Comparison of ENCODE assay signal across 20 cellular contexts in the genomic region with DNA sequence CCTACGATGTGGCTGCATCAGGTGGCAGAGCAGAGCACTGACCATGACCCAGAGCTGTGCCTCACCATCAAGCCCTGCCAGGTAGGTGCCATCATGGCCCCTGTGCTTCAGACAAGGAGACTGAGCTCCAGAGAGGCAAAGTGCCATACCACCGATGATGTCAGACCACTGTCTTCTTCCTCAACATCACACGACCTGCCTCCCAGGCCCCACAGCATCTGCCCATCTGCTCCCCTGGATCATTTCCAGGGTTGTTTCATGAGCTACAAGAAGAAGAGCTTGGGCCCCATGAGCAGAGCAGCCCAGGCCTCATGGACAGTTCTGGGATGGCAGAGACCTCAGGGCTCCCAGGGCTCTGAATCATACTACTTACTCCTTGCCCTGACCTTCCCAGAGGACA. TPM values are rescaled to one million over a fixed set of nuclear protein-coding genes. Genes with fewer than 3 reads are reported as not detected.
A peak's percentile ranks its signal among the peaks of the same experiment; 100 is the strongest.
DNase-seq lines count a peak whose midpoint lies in the region; ATAC-seq and TF ChIP-seq lines count a peak whose summit lies in the region.
"Had no signal": no experiment of that assay in that cellular context is flagged by ENCODE, and none has a peak within 500 bp of the region (broad histone marks: within the 10 kb centered on the region; RNA-seq: fewer than 3 reads in every experiment).

No MANE protein-coding gene starts in this region.

- no peak for DNase-seq in IMR-90
- DNase-seq in mesendoderm: no peak
- no peak for DNase-seq in SHP77 (lab: John Stamatoyannopoulos, UW)
- DNase-seq in activated gamma-delta T cell treated with Interleukin-2 at 50 U/mL for 16 hours: no peak
- no peak for DNase-seq in NCI-H1105 (lab: John Stamatoyannopoulos, UW)
- DNase-seq in activated CD4-positive, alpha-beta memory T cell treated with anti-CD3 and anti-CD28 coated beads, Interleukin-2, amount 10 ng/mL, durations not matched to agents 7 days and 5 days: no peak
- DNase-seq: activated CD4-positive, alpha-beta T cell treated with anti-CD3 and anti-CD28 coated beads, Interleukin-2, amount 50 U/mL, for 1 hour; activated CD8-positive, alpha-beta memory T cell treated with anti-CD3 and anti-CD28 coated beads, Interleukin-2, amount 50 U/mL, for 48 hours; brain microvascular endothelial cell; CD4-positive, alpha-beta memory T cell; DMS153; GDM1; occipital lobe; stimulated activated CD4-positive, alpha-beta T cell treated with anti-CD3 and anti-CD28 coated beads, Interleukin-1b, Interleukin-23, amount 100 ng/mL, for 48 hours had no signal

- H3K23ac ChIP-seq in IMR-90 (ENCODE audit: low read depth, low read length) (no peak overlapping the region; the same call in 1 of the 2 replicates), mesendoderm (ENCODE audit: low read length) (no peak overlapping the region)

- no peak for TF ChIP-seq POLR2A in IMR-90 (IDR thresholded peaks at IDR 0.05; ENCODE audit: low read depth, low read length)

- no peaks in the 10 kb centered on the region for H3K9me2 ChIP-seq in OCI-LY1 (ENCODE audit: low read depth, low read length)

- H3K14ac ChIP-seq in IMR-90 (replicated peaks; ENCODE audit: low read depth, low read length): no peak overlapping the region

- ATAC-seq in IMR-90 (ENCODE audit: low read depth): no peak

- peaks cover 58% of the 10 kb centered on the region for H3K36me3 Mint-ChIP-seq in activated CD4-positive, alpha-beta memory T cell treated with anti-CD3 and anti-CD28 coated beads, Interleukin-2, amount 10 ng/mL, durations not matched to agents 7 days and 5 days (ENCODE audit: low read depth)

- H2AK9ac ChIP-seq in IMR-90 (replicated peaks; ENCODE audit: low read depth, low read length, poor library complexity): no peak overlapping the region

- peak overlapping the region; percentile 8 for H2AFZ ChIP-seq in IMR-90 (replicated peaks; ENCODE audit: low read length, poor library complexity)
- H2AFZ ChIP-seq in OCI-LY1 (ENCODE audit: low read length): no peak overlapping the region

- TF ChIP-seq CTCF in IMR-90 (conservative IDR thresholded peaks at IDR 0.05; ENCODE audit: low read depth, low read length): no peak
- no peak for TF ChIP-seq CTCF in OCI-LY1 (IDR thresholded peaks at IDR 0.05; ENCODE audit: low read length)

- H4K8ac ChIP-seq in IMR-90 (ENCODE audit: low read depth in 2 of 2, low read length in 2 of 2) (no peak overlapping the region), mesendoderm (ENCODE audit: low read depth, low read length) (no peak overlapping the region)

- H2BK15ac ChIP-seq in IMR-90 (ENCODE audit: low read depth, low read length) (no peak overlapping the region), mesendoderm (replicated peaks; ENCODE audit: low read depth) (no peak overlapping the region)

- no peak overlapping the region for H3K18ac ChIP-seq in IMR-90 (ENCODE audit: low read depth, low read length)
- H3K18ac ChIP-seq in mesendoderm (ENCODE audit: low read length): no peak overlapping the region

- H2AK5ac ChIP-seq in IMR-90 (ENCODE audit: low read depth, low read length) (0 out of 2 replicates have a peak overlapping the region, but pooled peaks have one; percentile 30), mesendoderm (ENCODE audit: low read length) (no peak overlapping the region)

- peaks cover 14% of the 10 kb centered on the region for H3K9me1 ChIP-seq in IMR-90 (ENCODE audit: insufficient read depth, low read length)

- H3K4me2 ChIP-seq in BLaER1 treated with 17β-estradiol and CSF1 and Interleukin-3, amounts not matched to agents 10 nM and 100 nM: peak overlapping the region; percentile 76 to 99 (median 94)
- H3K4me2 ChIP-seq in IMR-90 (ENCODE audit: low read depth, low read length) (no peak overlapping the region), OCI-LY1 (ENCODE audit: low read length) (peak overlapping the region; percentile 82), mesendoderm (ENCODE audit: low read length) (no peak overlapping the region)

- no peaks in the 10 kb centered on the region for H3F3A ChIP-seq in OCI-LY1 (ENCODE audit: insufficient read depth, low read length)

- no peaks in the 10 kb centered on the region for H3K27me3 ChIP-seq in BLaER1 treated with 17β-estradiol and CSF1 and Interleukin-3, amounts not matched to agents 10 nM and 100 nM
- H3K27me3 ChIP-seq in IMR-90 (ENCODE audit: control insufficient read depth, insufficient read depth, low read length) (no peaks in the 10 kb centered on the region), OCI-LY1 (ENCODE audit: insufficient read depth, low read length) (no peaks in the 10 kb centered on the region), mesendoderm (ENCODE audit: insufficient read depth, low read length, poor library complexity) (no peaks in the 10 kb centered on the region)
- H3K27me3 ChIP-seq: brain microvascular endothelial cell, esophagus muscularis mucosa, Peyer's patch, SJSA1, suprapubic skin had no signal

- H3K27ac Mint-ChIP-seq in activated CD4-positive, alpha-beta memory T cell treated with anti-CD3 and anti-CD28 coated beads, Interleukin-2, amount 10 ng/mL, durations not matched to agents 7 days and 5 days: no peak overlapping the region

- H3K9ac ChIP-seq in BLaER1 treated with 17β-estradiol and CSF1 and Interleukin-3, amounts not matched to agents 10 nM and 100 nM: peak overlapping the region in 9 of 11 experiments; percentile 2 to 78 (median 47); a peak in 15 of 22 replicates
- no peak overlapping the region for H3K9ac ChIP-seq in IMR-90 (ENCODE audit: low read depth, low read length)
- peak overlapping the region; percentile 65 for H3K9ac ChIP-seq in OCI-LY1 (ENCODE audit: low read length)
- H3K9ac ChIP-seq in mesendoderm (ENCODE audit: low read length): no peak overlapping the region

- intact Hi-C loops in IMR-90 (cut with micrococcal nuclease): loop anchor here (10.0 kb wide), 1 partner anchor 386 kb away; no protein-coding TSS in a partner anchor

- H4K5ac ChIP-seq in IMR-90 (ENCODE audit: low read depth, low read length): no peak overlapping the region
- H4K5ac ChIP-seq in mesendoderm (ENCODE audit: low read length): no peak overlapping the region

- peaks cover 62 to 90% (median 77%) of the 10 kb centered on the region in 10 experiments for H3K4me1 ChIP-seq in BLaER1 treated with 17β-estradiol and CSF1 and Interleukin-3, amounts not matched to agents 10 nM and 100 nM
- H3K4me1 ChIP-seq in IMR-90 (ENCODE audit: control insufficient read depth, insufficient read depth, low read length): peaks cover 2% of the 10 kb centered on the region; the same call in 1 of the 2 replicates
- H3K4me1 ChIP-seq in OCI-LY1 (ENCODE audit: insufficient read depth, low read length, severe bottlenecking): peaks cover 99% of the 10 kb centered on the region
- H3K4me1 ChIP-seq in mesendoderm (ENCODE audit: control insufficient read depth, low read depth, low read length): peaks cover 15% of the 10 kb centered on the region
- H3K4me1 ChIP-seq: SJSA1 had no signal

- BruUV-seq in IMR-90 (replicated peaks; lab: Mats Ljungman, UMichigan): no TSS peak

- dilution Hi-C loops in IMR-90 (cut with HindIII; ENCODE audit: low sequenced_read_pairs, unreplicated experiment): no loop called here

- H3K4ac ChIP-seq in IMR-90 (ENCODE audit: low read depth, low read length) (no peak overlapping the region), mesendoderm (ENCODE audit: low read depth, low read length) (no peak overlapping the region)

- H2BK5ac ChIP-seq in IMR-90 (ENCODE audit: low read depth, low read length, poor library complexity, severe bottlenecking) (no peak overlapping the region), mesendoderm (ENCODE audit: low read length) (peak overlapping the region; percentile 34)

- in situ Hi-C loops in IMR-90 (cut with MboI; ENCODE audit: low sequenced_read_pairs): loop anchor here (25.0 kb wide), 2 partner anchors 249 to 599 kb away; no protein-coding TSS in a partner anchor

- H3K79me1 ChIP-seq in IMR-90 (ENCODE audit: low read depth in 1 of 2, low read length in 2 of 2) (peaks cover 23 to 60% of the 10 kb centered on the region in 2 experiments), mesendoderm (ENCODE audit: low read length) (peaks cover 26% of the 10 kb centered on the region)

- TF ChIP-seq RAD21 in IMR-90 (IDR thresholded peaks at IDR 0.05; ENCODE audit: low read length): no peak

- H3K27me3 Mint-ChIP-seq in activated CD4-positive, alpha-beta memory T cell treated with anti-CD3 and anti-CD28 coated beads, Interleukin-2, amount 10 ng/mL, durations not matched to agents 7 days and 5 days: no peaks in the 10 kb centered on the region
- H3K27me3 Mint-ChIP-seq: CD4-positive, alpha-beta memory T cell had no signal

- H2BK120ac ChIP-seq in IMR-90 (ENCODE audit: low read depth, low read length) (no peak overlapping the region), mesendoderm (ENCODE audit: low read depth, low read length) (no peak overlapping the region)

- H3K27ac ChIP-seq in BLaER1 treated with 17β-estradiol and CSF1 and Interleukin-3, amounts not matched to agents 10 nM and 100 nM: peak overlapping the region in 9 of 11 experiments; percentile 43 to 88 (median 76); a peak in 18 of 22 replicates
- H3K27ac ChIP-seq in IMR-90 (ENCODE audit: insufficient read depth, low read length) (no peak overlapping the region), OCI-LY1 (ENCODE audit: low read depth, low read length, poor library complexity, severe bottlenecking) (peak overlapping the region; percentile 99), mesendoderm (ENCODE audit: low read depth, low read length) (no peak overlapping the region)
- H3K27ac ChIP-seq: brain microvascular endothelial cell, SJSA1, suprapubic skin had no signal

- CTCF ChIA-PET in IMR-90 (lab: Yijun Ruan, JAX): no interaction called here
- CTCF ChIA-PET in activated CD4-positive, alpha-beta memory T cell treated with anti-CD3 and anti-CD28 coated beads, Interleukin-2, amount 10 ng/mL, durations not matched to agents 7 days and 5 days (lab: Charles Lee): interaction anchor here (1.2 to 1.4 kb wide), 3 partner anchors 11 to 267 kb away, joined by 3 read pairs; no protein-coding TSS in a partner anchor

- no peak overlapping the region for H3K4me3 Mint-ChIP-seq in activated CD4-positive, alpha-beta memory T cell treated with anti-CD3 and anti-CD28 coated beads, Interleukin-2, amount 10 ng/mL, durations not matched to agents 7 days and 5 days

- WGBS in IMR-90 (ENCODE audit: extremely low coverage in 2 of 2, insufficient read length in 1 of 2), 2 experiments: no CpG with 5 or more reads among the region's 3 CpGs
- no CpG with 5 or more reads among the region's 3 CpGs for WGBS in mesendoderm (ENCODE audit: extremely low coverage, insufficient coverage, low lambda C conversion rate)

- no peaks in the 10 kb centered on the region for H3K9me3 ChIP-seq in BLaER1 treated with 17β-estradiol and CSF1 and Interleukin-3, amounts not matched to agents 10 nM and 100 nM (replicated peaks in 1 of 11)
- no peaks in the 10 kb centered on the region for H3K9me3 ChIP-seq in IMR-90 (ENCODE audit: control insufficient read depth, insufficient read depth, low read length)
- H3K9me3 ChIP-seq in OCI-LY1 (ENCODE audit: low read length): no peaks in the 10 kb centered on the region
- H3K9me3 ChIP-seq: esophagus muscularis mucosa, Peyer's patch, SJSA1, suprapubic skin had no signal

- H3K4me1 Mint-ChIP-seq in activated CD4-positive, alpha-beta memory T cell treated with anti-CD3 and anti-CD28 coated beads, Interleukin-2, amount 10 ng/mL, durations not matched to agents 7 days and 5 days: peaks cover 37% of the 10 kb centered on the region

- POLR2A ChIA-PET in IMR-90 (lab: Charles Lee; ENCODE audit: unreplicated experiment): no interaction called here
- POLR2A ChIA-PET in activated CD4-positive, alpha-beta memory T cell treated with anti-CD3 and anti-CD28 coated beads, Interleukin-2, amount 10 ng/mL, durations not matched to agents 7 days and 5 days (lab: Charles Lee): interaction anchor here (1.0 kb wide), 2 partner anchors 11 to 91 kb away, joined by 3 read pairs; no protein-coding TSS in a partner anchor

- peaks cover 0 to 70% (median 35%) of the 10 kb centered on the region in 11 experiments; a peak in 17 of 22 replicates for H3K36me3 ChIP-seq in BLaER1 treated with 17β-estradiol and CSF1 and Interleukin-3, amounts not matched to agents 10 nM and 100 nM
- no peaks in the 10 kb centered on the region for H3K36me3 ChIP-seq in IMR-90 (ENCODE audit: control insufficient read depth, insufficient read depth, low read length)
- peaks cover 28% of the 10 kb centered on the region; the same call in 1 of the 2 replicates for H3K36me3 ChIP-seq in OCI-LY1 (ENCODE audit: insufficient read depth, low read length)
- no peaks in the 10 kb centered on the region for H3K36me3 ChIP-seq in mesendoderm (ENCODE audit: control insufficient read depth, insufficient read depth, low read length)
- H3K36me3 ChIP-seq: brain microvascular endothelial cell, esophagus muscularis mucosa, Peyer's patch, suprapubic skin had no signal

- peaks cover 0 to 85% (median 52%) of the 10 kb centered on the region in 11 experiments; a peak in 16 of 22 replicates for H4K20me1 ChIP-seq in BLaER1 treated with 17β-estradiol and CSF1 and Interleukin-3, amounts not matched to agents 10 nM and 100 nM
- peaks cover 37% of the 10 kb centered on the region; the same call in 1 of the 2 replicates for H4K20me1 ChIP-seq in IMR-90 (ENCODE audit: insufficient read depth, low read length)
- H4K20me1 ChIP-seq in OCI-LY1 (ENCODE audit: insufficient read depth, low read length): no peaks in the 10 kb centered on the region

- H3K9me3 Mint-ChIP-seq in activated CD4-positive, alpha-beta memory T cell treated with anti-CD3 and anti-CD28 coated beads, Interleukin-2, amount 10 ng/mL, durations not matched to agents 7 days and 5 days: no peaks in the 10 kb centered on the region
- H3K9me3 Mint-ChIP-seq: CD4-positive, alpha-beta memory T cell had no signal

- H3K4me3 ChIP-seq in BLaER1 treated with 17β-estradiol and CSF1 and Interleukin-3, amounts not matched to agents 10 nM and 100 nM: peak overlapping the region in 7 of 10 experiments; percentile 10 to 51 (median 16); a peak in 8 of 20 replicates
- H3K4me3 ChIP-seq in IMR-90 (ENCODE audit: insufficient read depth, low read depth, low read length) (no peak overlapping the region), OCI-LY1 (ENCODE audit: low read depth, low read length, poor library complexity, severe bottlenecking) (peak overlapping the region; percentile 53), mesendoderm (ENCODE audit: low read length) (no peak overlapping the region)
- H3K4me3 ChIP-seq: esophagus muscularis mucosa, Peyer's patch, SJSA1, suprapubic skin had no signal

- H2BK20ac ChIP-seq in IMR-90 (ENCODE audit: low read depth, low read length): no peak overlapping the region

- H4K91ac ChIP-seq in IMR-90 (ENCODE audit: insufficient read depth, low read depth, low read length): no peak overlapping the region; the same call in 1 of the 2 replicates

- H3K79me2 ChIP-seq in OCI-LY1 (ENCODE audit: insufficient read depth, low read length) (peaks cover 64% of the 10 kb centered on the region), mesendoderm (ENCODE audit: control insufficient read depth, insufficient read depth, low read length) (peaks cover 38% of the 10 kb centered on the region)

- H3K56ac ChIP-seq in IMR-90 (ENCODE audit: extremely low read depth, insufficient read depth, low read length): no peak overlapping the region
- H3K56ac ChIP-seq in mesendoderm (ENCODE audit: low read length): no peak overlapping the region

RNA-seq across cellular contexts. Expression of a gene that starts 9.9 kb away (rescaled TPM):
- total RNA-seq in IMR-90 (2012; rRNA removed): 11.1 and 12.7 TPM in 2 replicates
- 9.0 and 9.7 TPM in 2 replicates for polyA plus RNA-seq in IMR-90 (2012; rRNA removed)
- 4.3 and 4.9 TPM in 2 replicates for polyA plus RNA-seq in IMR-90 (2012; cell fraction: cytosol; rRNA removed)
- 4.8 and 5.9 TPM in 2 replicates for polyA plus RNA-seq in IMR-90 (2012; cell fraction: nucleus; rRNA removed; ENCODE audit: low replicate concordance)
- 7.2 TPM for polyA plus RNA-seq in mesendoderm (2013, experiment 1 of 2)
- 6.8 TPM for polyA plus RNA-seq in mesendoderm (2013, experiment 2 of 2)
- 10 to 100 TPM; 30.2 to 34.9 TPM for total RNA-seq in activated CD4-positive, alpha-beta memory T cell treated with anti-CD3 and anti-CD28 coated beads, Interleukin-2, amount 10 ng/mL, durations not matched to agents 7 days and 5 days

Comparison
In these comparisons a context has a peak if more than half of its experiments do, and no peak if none do; other contexts are left out.
1. H3K27ac ChIP-seq: peak in BLaER1 treated with 17β-estradiol and CSF1 and Interleukin-3, amounts not matched to agents 10 nM and 100 nM (9 of 11) and OCI-LY1 (single experiment); none in IMR-90 (single experiment) and mesendoderm (single experiment).
2. H3K4me2 ChIP-seq: peak in BLaER1 treated with 17β-estradiol and CSF1 and Interleukin-3, amounts not matched to agents 10 nM and 100 nM (11 of 11) and OCI-LY1 (single experiment); none in IMR-90 (single experiment) and mesendoderm (single experiment).
3. H3K4me3 ChIP-seq: peak in BLaER1 treated with 17β-estradiol and CSF1 and Interleukin-3, amounts not matched to agents 10 nM and 100 nM (7 of 10) and OCI-LY1 (single experiment); none in IMR-90 (single experiment) and mesendoderm (single experiment).
4. H3K9ac ChIP-seq: peak in BLaER1 treated with 17β-estradiol and CSF1 and Interleukin-3, amounts not matched to agents 10 nM and 100 nM (9 of 11) and OCI-LY1 (single experiment); none in IMR-90 (single experiment) and mesendoderm (single experiment).